In genomic region chr19:37470216-37470615, GRCh38 we compare ENCODE assay signal across 10 cellular contexts. TPM values are rescaled to one million over a fixed set of nuclear protein-coding genes. Genes with fewer than 3 reads are reported as not detected.
A peak's percentile ranks its signal among the peaks of the same experiment; 100 is the strongest.
DNase-seq lines count a peak whose midpoint lies in the region; ATAC-seq and TF ChIP-seq lines count a peak whose summit lies in the region.
"Had no signal": no experiment of that assay in that cellular context is flagged by ENCODE, and none has a peak within 500 bp of the region (broad histone marks: within the 10 kb centered on the region; RNA-seq: fewer than 3 reads in every experiment).

No MANE protein-coding gene starts in this region.

- H3K36me3 Mint-ChIP-seq in CD4-positive, alpha-beta memory T cell: peaks cover 24 to 36% of the 10 kb centered on the region in 2 donors

- peak overlapping the region in 1 of 2 donors; percentile 91 for H3K4me3 ChIP-seq in CD4-positive, alpha-beta memory T cell (ENCODE audit: low read length in 2 of 2)
- H3K4me3 ChIP-seq in coronary artery (peak overlapping the region; percentile 83), neural cell (ENCODE audit: low read length) (peak overlapping the region; percentile 92)

- intact Hi-C loops in CD4-positive, alpha-beta memory T cell (cut with micrococcal nuclease): no loop called here

- H4K20me1 ChIP-seq in neural cell (ENCODE audit: insufficient read depth): no peaks in the 10 kb centered on the region

- ATAC-seq in HG03095 (IDR thresholded peaks at IDR 0.05; ENCODE audit: unreplicated experiment): no peak

- no peak for TF ChIP-seq CTCF in coronary artery (IDR thresholded peaks at IDR 0.05)
- TF ChIP-seq CTCF in neural cell (IDR thresholded peaks at IDR 0.05; ENCODE audit: poor library complexity, severe bottlenecking): no peak

- no peaks in the 10 kb centered on the region for H3K9me2 ChIP-seq in neural cell (ENCODE audit: insufficient read depth, low read length)

- no peak for TF ChIP-seq EP300 in neural cell (conservative IDR thresholded peaks at IDR 0.05; ENCODE audit: poor library complexity, severe bottlenecking)

- H3K9ac ChIP-seq in neural cell (ENCODE audit: low read length): peak overlapping the region; percentile 94

- H3K4me1 Mint-ChIP-seq in CD4-positive, alpha-beta memory T cell: peaks cover 26 to 45% (median 33%) of the 10 kb centered on the region in 4 donors

- H2AFZ ChIP-seq in neural cell (ENCODE audit: low read depth, low read length): no peak overlapping the region

- POLR2A ChIA-PET in CD4-positive, alpha-beta memory T cell (lab: Charles Lee; ENCODE audit: partially characterized antibody): interaction anchor here (0.7 kb wide), 1 partner anchor 125 kb away, joined by 3 read pairs; the partner anchor contains the start of genes ZNF540 and ZNF571

- H3K4me3 Mint-ChIP-seq in CD4-positive, alpha-beta memory T cell: peak overlapping the region; percentile 95 to 99 (median 98)

- H3K27ac ChIP-seq in CD4-positive, alpha-beta memory T cell (ENCODE audit: low read depth, low read length): peak overlapping the region; percentile 92
- H3K27ac ChIP-seq in KOPT-K1 (ENCODE audit: low read depth, low read length, poor library complexity, severe bottlenecking) (peak overlapping the region; percentile 73), coronary artery (no peak overlapping the region), neural cell (ENCODE audit: low read length) (peak overlapping the region; percentile 91)

- H3K27me3 Mint-ChIP-seq in CD4-positive, alpha-beta memory T cell: no peaks in the 10 kb centered on the region

- peaks cover 31% of the 10 kb centered on the region for H3K4me1 ChIP-seq in CD4-positive, alpha-beta memory T cell (ENCODE audit: insufficient read depth, low read length)

- H3K9me3 Mint-ChIP-seq in CD4-positive, alpha-beta memory T cell: peaks cover 4 to 24% (median 11%) of the 10 kb centered on the region in 8 donors

- peaks cover 0 to 8% of the 10 kb centered on the region in 2 donors for H3K9me3 ChIP-seq in CD4-positive, alpha-beta memory T cell (ENCODE audit: control insufficient read depth in 1 of 2, low read length in 2 of 2)
- peaks cover 41% of the 10 kb centered on the region for H3K9me3 ChIP-seq in KOPT-K1 (ENCODE audit: insufficient read depth, low read length, poor library complexity, severe bottlenecking)
- peaks cover 5% of the 10 kb centered on the region for H3K9me3 ChIP-seq in neural cell (ENCODE audit: low read length)

- no peak for TF ChIP-seq RAD21 in neural cell (conservative IDR thresholded peaks at IDR 0.05)

- CTCF ChIA-PET in CD4-positive, alpha-beta memory T cell (lab: Charles Lee; ENCODE audit: partially characterized antibody): interaction anchor here (0.6 to 0.9 kb wide), 2 partner anchors 36 to 160 kb away, joined by 3 read pairs; partner anchors contain the start of gene ZNF793

- peak overlapping the region; percentile 93 to 99 (median 99) for H3K27ac Mint-ChIP-seq in CD4-positive, alpha-beta memory T cell

- peaks cover 35% of the 10 kb centered on the region for H3K79me2 ChIP-seq in neural cell (replicated peaks; ENCODE audit: insufficient read depth, low read length)

- H3K36me3 ChIP-seq in CD4-positive, alpha-beta memory T cell (ENCODE audit: insufficient read depth, low read length): peaks cover 7% of the 10 kb centered on the region
- H3K36me3 ChIP-seq in KOPT-K1 (ENCODE audit: insufficient read depth, low read length) (peaks cover 36% of the 10 kb centered on the region), neural cell (ENCODE audit: insufficient read depth, low read length) (peaks cover 5% of the 10 kb centered on the region)

- DNase-seq in CD4-positive, alpha-beta memory T cell: no peak
- no peak for DNase-seq in coronary artery (ENCODE audit: low spot score)
- no peak for DNase-seq in islet precursor cell
- no peak for DNase-seq in effector CD4-positive, alpha-beta T cell
- DNase-seq in NCI-H1417 treated with DMSO at 0.1 percent for 48 hours (lab: John Stamatoyannopoulos, UW): no peak
- DNase-seq: hippocampal formation, NCI-H2227 treated with DMSO at 0.1 percent for 48 hours had no signal

- H3K4me2 ChIP-seq in neural cell (ENCODE audit: low read length): peak overlapping the region; percentile 72

- no peaks in the 10 kb centered on the region for H3F3A ChIP-seq in neural cell (ENCODE audit: insufficient read depth, low read length, poor library complexity, severe bottlenecking)

- no peaks in the 10 kb centered on the region for H3K27me3 ChIP-seq in CD4-positive, alpha-beta memory T cell (ENCODE audit: insufficient read depth, low read length)
- H3K27me3 ChIP-seq in neural cell (ENCODE audit: insufficient read depth, low read depth, low read length): no peaks in the 10 kb centered on the region

TF ChIP-seq in neural cell, 6 proteins besides CTCF, POLR2A, EP300 and RAD21:
- TF ChIP-seq EZH2 (IDR thresholded peaks at IDR 0.05; ENCODE audit: borderline replicate concordance, insufficient read depth, low read length, poor library complexity, severe bottlenecking): no peak
- TF ChIP-seq TAF1 (IDR thresholded peaks at IDR 0.05; ENCODE audit: low read depth): no peak
- TF ChIP-seq POLR2AphosphoS5 (IDR thresholded peaks at IDR 0.05): no peak
- TF ChIP-seq SMC3 (conservative IDR thresholded peaks at IDR 0.05; ENCODE audit: poor library complexity): no peak
- TF ChIP-seq, protein P1, sequence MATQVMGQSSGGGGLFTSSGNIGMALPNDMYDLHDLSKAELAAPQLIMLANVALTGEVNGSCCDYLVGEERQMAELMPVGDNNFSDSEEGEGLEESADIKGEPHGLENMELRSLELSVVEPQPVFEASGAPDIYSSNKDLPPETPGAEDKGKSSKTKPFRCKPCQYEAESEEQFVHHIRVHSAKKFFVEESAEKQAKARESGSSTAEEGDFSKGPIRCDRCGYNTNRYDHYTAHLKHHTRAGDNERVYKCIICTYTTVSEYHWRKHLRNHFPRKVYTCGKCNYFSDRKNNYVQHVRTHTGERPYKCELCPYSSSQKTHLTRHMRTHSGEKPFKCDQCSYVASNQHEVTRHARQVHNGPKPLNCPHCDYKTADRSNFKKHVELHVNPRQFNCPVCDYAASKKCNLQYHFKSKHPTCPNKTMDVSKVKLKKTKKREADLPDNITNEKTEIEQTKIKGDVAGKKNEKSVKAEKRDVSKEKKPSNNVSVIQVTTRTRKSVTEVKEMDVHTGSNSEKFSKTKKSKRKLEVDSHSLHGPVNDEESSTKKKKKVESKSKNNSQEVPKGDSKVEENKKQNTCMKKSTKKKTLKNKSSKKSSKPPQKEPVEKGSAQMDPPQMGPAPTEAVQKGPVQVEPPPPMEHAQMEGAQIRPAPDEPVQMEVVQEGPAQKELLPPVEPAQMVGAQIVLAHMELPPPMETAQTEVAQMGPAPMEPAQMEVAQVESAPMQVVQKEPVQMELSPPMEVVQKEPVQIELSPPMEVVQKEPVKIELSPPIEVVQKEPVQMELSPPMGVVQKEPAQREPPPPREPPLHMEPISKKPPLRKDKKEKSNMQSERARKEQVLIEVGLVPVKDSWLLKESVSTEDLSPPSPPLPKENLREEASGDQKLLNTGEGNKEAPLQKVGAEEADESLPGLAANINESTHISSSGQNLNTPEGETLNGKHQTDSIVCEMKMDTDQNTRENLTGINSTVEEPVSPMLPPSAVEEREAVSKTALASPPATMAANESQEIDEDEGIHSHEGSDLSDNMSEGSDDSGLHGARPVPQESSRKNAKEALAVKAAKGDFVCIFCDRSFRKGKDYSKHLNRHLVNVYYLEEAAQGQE (IDR thresholded peaks at IDR 0.05; ENCODE audit: borderline replicate concordance): no peak
- TF ChIP-seq MXI1 (conservative IDR thresholded peaks at IDR 0.05; ENCODE audit: poor library complexity, severe bottlenecking): no peak

RNA-seq across cellular contexts. Expression of gene ZNF570, which starts 1.1 kb away (rescaled TPM):
- total RNA-seq in CD4-positive, alpha-beta memory T cell: 10 to 100 TPM; 10.1 to 11.4 TPM
- 1 to 10 TPM; 2.1 to 6.0 TPM for polyA plus RNA-seq in CD4-positive, alpha-beta memory T cell
- 15.7 and 21.4 TPM in 2 replicates for polyA plus RNA-seq in neural cell
- polyA minus RNA-seq in neural cell: 46.5 and 51.4 TPM in 2 replicates

RNA-seq across cellular contexts. Expression of gene ZNF569, which starts 3.0 kb away (rescaled TPM):
- total RNA-seq in CD4-positive, alpha-beta memory T cell: 10 to 100 TPM; 13.5 to 14.9 TPM
- polyA plus RNA-seq in CD4-positive, alpha-beta memory T cell: 1 to 10 TPM; 2.3 to 5.2 TPM
- polyA plus RNA-seq in neural cell: 21.6 and 27.4 TPM in 2 replicates
- polyA minus RNA-seq in neural cell: 50.4 and 51.9 TPM in 2 replicates

RNA-seq across cellular contexts. Expression of gene ZNF793, which starts 36.5 kb away (rescaled TPM):
- total RNA-seq in CD4-positive, alpha-beta memory T cell: 10 to 100 TPM; 10.2 to 13.8 TPM
- polyA plus RNA-seq in CD4-positive, alpha-beta memory T cell: 1 to 10 TPM; 1.5 to 1.7 TPM
- 39.6 and 53.7 TPM in 2 replicates for polyA plus RNA-seq in neural cell
- 79.6 and 88.3 TPM in 2 replicates for polyA minus RNA-seq in neural cell

Comparison
In these comparisons a context has a peak if more than half of its experiments do, and no peak if none do; other contexts are left out.
1. H3K27ac ChIP-seq: peak in CD4-positive, alpha-beta memory T cell (single experiment), KOPT-K1 (single experiment) and neural cell (single experiment); none in coronary artery (0 of 2).
2. RNA of gene ZNF793, which starts 36.5 kb away (polyA plus RNA-seq): 39.6 to 53.7 TPM in neural cell; 1.5 to 1.7 TPM in CD4-positive, alpha-beta memory T cell; every median in the first group is over 10 times any median in the second.